ENCODE assay signal across 8 cellular contexts in the genomic region with DNA sequence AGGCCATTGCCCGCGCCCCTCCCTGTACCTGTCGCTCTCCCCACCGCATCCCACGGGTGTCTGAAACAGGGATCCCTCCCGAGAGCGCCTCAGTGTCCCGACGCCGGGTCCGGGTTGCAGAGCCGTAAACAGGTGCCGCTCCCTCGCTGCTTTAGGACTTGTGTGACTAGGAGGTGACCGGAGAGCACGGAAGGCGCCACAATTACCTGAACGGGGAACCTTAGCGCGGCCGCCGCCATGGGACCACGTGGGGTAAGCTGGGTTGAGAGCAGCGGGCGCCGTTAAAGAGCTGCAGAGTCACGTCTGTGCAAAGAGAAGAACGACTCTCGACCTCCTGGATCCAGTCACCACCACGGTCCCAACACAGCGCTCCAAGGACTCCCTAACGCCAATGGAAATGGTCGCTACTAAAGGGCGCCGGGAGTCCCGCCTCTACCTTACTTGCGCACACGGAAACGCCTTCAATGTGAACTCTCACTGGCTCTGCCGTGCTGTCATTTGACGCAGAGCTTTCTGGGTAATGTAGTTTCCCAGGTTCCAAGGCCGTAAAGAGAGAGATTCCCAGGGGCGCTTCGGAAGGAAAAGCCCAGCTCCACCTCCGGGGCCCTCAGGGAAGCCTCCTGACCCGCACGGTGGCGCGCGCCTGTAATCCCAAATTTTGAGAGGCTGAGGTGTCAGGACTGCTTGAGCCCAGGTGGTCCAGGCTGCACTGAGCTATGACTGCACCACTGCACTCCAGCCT. TPM values are rescaled to one million over a fixed set of nuclear protein-coding genes. Genes with fewer than 3 reads are reported as not detected.
DNase-seq lines count a peak whose midpoint lies in the region; ATAC-seq and TF ChIP-seq lines count a peak whose summit lies in the region.

Gene ZNF552 (minus strand): TSS at position 409 of the 742 bp plus-strand sequence. CDS start 170 bp downstream, at position 239.

- CTCF ChIA-PET in IMR-90 (lab: Yijun Ruan, JAX) (no interaction called here), PC-3 (lab: Charles Lee) (interaction anchor here (0.6 kb wide), 2 partner anchors 714 to 1842 kb away, joined by 4 to 5 read pairs; no protein-coding TSS in a partner anchor)

- peaks cover 9% of the 10 kb centered on the region for H3K36me3 ChIP-seq in IMR-90 (ENCODE audit: control insufficient read depth, insufficient read depth, low read length)
- peaks cover 11% of the 10 kb centered on the region; the same call in 1 of the 2 replicates for H3K36me3 ChIP-seq in PC-3 (ENCODE audit: low read depth, low read length)
- peaks cover 2 to 4% of the 10 kb centered on the region in 2 donors for H3K36me3 ChIP-seq in esophagus (ENCODE audit: control insufficient read depth in 2 of 2, insufficient read depth in 2 of 2, low read length in 1 of 2)
- peaks cover 6% of the 10 kb centered on the region for H3K36me3 ChIP-seq in mucosa of stomach (ENCODE audit: control insufficient read depth, insufficient read depth, low read length)

- H4K8ac ChIP-seq in IMR-90 (ENCODE audit: low read depth in 2 of 2, low read length in 2 of 2), result peak within 1 kb of the TSS; percentile 24 to 87; a peak in 3 of 4 replicates

- peak within 1 kb of the TSS; percentile 93 for H2AFZ ChIP-seq in IMR-90 (replicated peaks; ENCODE audit: low read length, poor library complexity)
- H2AFZ ChIP-seq in PC-3 (ENCODE audit: low read length), result peak within 1 kb of the TSS; percentile 67

- H3K79me2 ChIP-seq in PC-3 (ENCODE audit: low read length), result peaks cover 36% of the 10 kb centered on the region

- TF ChIP-seq RAD21 in IMR-90 (IDR thresholded peaks at IDR 0.05; ENCODE audit: low read length), result 0 out of 2 replicates have a peak, but pooled peaks have one; percentile 2

- H3K9me1 ChIP-seq in IMR-90 (ENCODE audit: insufficient read depth, low read length), result no peaks in the 10 kb centered on the region

- POLR2A ChIA-PET in IMR-90 (lab: Charles Lee; ENCODE audit: unreplicated experiment) (interaction anchor here (0.6 to 0.8 kb wide), 2 partner anchors 17 to 79 kb away, joined by 5 read pairs; no protein-coding TSS in a partner anchor), PC-3 (lab: Charles Lee; ENCODE audit: unreplicated experiment) (interaction anchor here (0.6 kb wide), 1 partner anchor 12 kb away, joined by 3 read pairs; no protein-coding TSS in a partner anchor)

- in situ Hi-C loops in Caki2 (cut with HindIII; ENCODE audit: low pct_unique_long_range_greater_than_20kb, low sequenced_read_pairs) (no loop called here), IMR-90 (cut with MboI; ENCODE audit: low sequenced_read_pairs) (no loop called here)

- dilution Hi-C loops in IMR-90 (cut with HindIII; ENCODE audit: low sequenced_read_pairs, unreplicated experiment), result no loop called here

- no peak within 1 kb of the TSS; the same call in 1 of the 2 replicates for H4K91ac ChIP-seq in IMR-90 (ENCODE audit: insufficient read depth, low read depth, low read length)

- peaks cover 10 to 58% of the 10 kb centered on the region in 2 experiments; a peak in 3 of 4 replicates for H3K79me1 ChIP-seq in IMR-90 (ENCODE audit: low read depth in 1 of 2, low read length in 2 of 2)

- no peak within 1 kb of the TSS for H3K56ac ChIP-seq in IMR-90 (ENCODE audit: extremely low read depth, insufficient read depth, low read length)

- ATAC-seq in GM21390 (IDR thresholded peaks at IDR 0.05; ENCODE audit: unreplicated experiment), result peak; percentile 68
- peak; percentile 94 for ATAC-seq in IMR-90 (ENCODE audit: low read depth)
- peak; percentile 88 for ATAC-seq in PC-3

- H3K18ac ChIP-seq in IMR-90 (ENCODE audit: low read depth, low read length), result no peak within 1 kb of the TSS

- intact Hi-C loops in IMR-90 (cut with micrococcal nuclease) (no loop called here), PC-3 (cut with micrococcal nuclease) (loop anchor here (2.0 to 10.0 kb wide), 3 partner anchors 68 to 340 kb away; partner anchors contain the start of genes ZNF211, ZNF329 and ZNF776)

- H3K4ac ChIP-seq in IMR-90 (ENCODE audit: low read depth, low read length), result peak within 1 kb of the TSS; percentile 86

- no peaks in the 10 kb centered on the region for H3F3A ChIP-seq in PC-3 (ENCODE audit: low read length, unreplicated experiment)

- no peaks in the 10 kb centered on the region for H3K27me3 ChIP-seq in IMR-90 (ENCODE audit: control insufficient read depth, insufficient read depth, low read length)
- no peaks in the 10 kb centered on the region for H3K27me3 ChIP-seq in PC-3 (ENCODE audit: low read length)
- H3K27me3 ChIP-seq in esophagus (ENCODE audit: control insufficient read depth in 1 of 2, insufficient read depth in 2 of 2, low read length in 2 of 2), result no peaks in the 10 kb centered on the region
- no peaks in the 10 kb centered on the region for H3K27me3 ChIP-seq in mucosa of stomach (ENCODE audit: control insufficient read depth, insufficient read depth, low read length)

- H3K27ac ChIP-seq in IMR-90 (ENCODE audit: insufficient read depth, low read length) (peak within 1 kb of the TSS; percentile 68), PC-3 (ENCODE audit: low read length) (peak within 1 kb of the TSS; percentile 22), esophagus (ENCODE audit: low read depth in 2 of 2, low read length in 1 of 2) (peak within 1 kb of the TSS; percentile 84 to 96)

- H2AK9ac ChIP-seq in IMR-90 (replicated peaks; ENCODE audit: low read depth, low read length, poor library complexity), result peak within 1 kb of the TSS; percentile 80

- no peaks in the 10 kb centered on the region for H3K9me3 ChIP-seq in IMR-90 (ENCODE audit: control insufficient read depth, insufficient read depth, low read length)
- no peaks in the 10 kb centered on the region for H3K9me3 ChIP-seq in PC-3 (ENCODE audit: low read length)
- no peaks in the 10 kb centered on the region for H3K9me3 ChIP-seq in esophagus (ENCODE audit: control insufficient read depth in 2 of 2, insufficient read depth in 1 of 2, low read depth in 1 of 2, low read length in 1 of 2)
- no peaks in the 10 kb centered on the region for H3K9me3 ChIP-seq in mucosa of stomach (ENCODE audit: control insufficient read depth, low read length)

- H3K14ac ChIP-seq in IMR-90 (replicated peaks; ENCODE audit: low read depth, low read length), result peak within 1 kb of the TSS; percentile 74; the same call in 1 of the 2 replicates

- no peak within 1 kb of the TSS for H2BK120ac ChIP-seq in IMR-90 (ENCODE audit: low read depth, low read length)

- no peak within 1 kb of the TSS for H2BK20ac ChIP-seq in IMR-90 (ENCODE audit: low read depth, low read length)

- H3K4me2 ChIP-seq in IMR-90 (ENCODE audit: low read depth, low read length) (peak within 1 kb of the TSS; percentile 80), PC-3 (ENCODE audit: low read length) (peak within 1 kb of the TSS; percentile 98)

- H3K9ac ChIP-seq in IMR-90 (ENCODE audit: low read depth, low read length) (peak within 1 kb of the TSS; percentile 89), PC-3 (ENCODE audit: low read length) (peak within 1 kb of the TSS; percentile 79), mucosa of stomach (ENCODE audit: low read length) (peak within 1 kb of the TSS; percentile 93)

- H3K4me1 ChIP-seq in IMR-90 (ENCODE audit: control insufficient read depth, insufficient read depth, low read length) (peaks cover 2% of the 10 kb centered on the region; the same call in 1 of the 2 replicates), PC-3 (ENCODE audit: insufficient read depth, low read length) (peaks cover 10% of the 10 kb centered on the region), esophagus (ENCODE audit: control insufficient read depth in 2 of 2, insufficient read depth in 2 of 2, low read length in 1 of 2) (peaks cover 2 to 7% of the 10 kb centered on the region in 2 donors), mucosa of stomach (ENCODE audit: control insufficient read depth, insufficient read depth, low read length) (peaks cover 26% of the 10 kb centered on the region)

- WGBS in IMR-90 (ENCODE audit: extremely low coverage in 2 of 2, insufficient read length in 1 of 2), 2 experiments, result 3% methylated on average over 25 of the region's 50 CpGs; no CpG with 5 or more reads in 1 of the 2 experiments
- WGBS in esophagus, 2 donors, result 1% methylated on average over 50 of the region's 50 CpGs

- H2BK15ac ChIP-seq in IMR-90 (ENCODE audit: low read depth, low read length), result no peak within 1 kb of the TSS

- DNase-seq in Caki2 (ENCODE audit: low read depth) (peak; percentile 90), IMR-90 (peak; percentile 91), PC-3 (peak; percentile 97)
- peak; percentile 74 for DNase-seq in activated T-cell treated with anti-CD3 and anti-CD28 coated beads, Interleukin-2, amount 50 U/mL, for 1 hour
- peak; percentile 77 for DNase-seq in stimulated activated CD8-positive, alpha-beta memory T cell treated with anti-CD3 and anti-CD28 coated beads, Interleukin-4, amount 100 ng/mL, for 48 hours

- peak within 1 kb of the TSS; percentile 36 for H2AK5ac ChIP-seq in IMR-90 (ENCODE audit: low read depth, low read length)

- TF ChIP-seq CTCF in IMR-90 (conservative IDR thresholded peaks at IDR 0.05; ENCODE audit: low read depth, low read length), result no peak
- TF ChIP-seq CTCF in PC-3 (conservative IDR thresholded peaks at IDR 0.05; ENCODE audit: low read depth, low read length), result no peak

- H3K4me3 ChIP-seq in IMR-90 (ENCODE audit: insufficient read depth, low read depth, low read length), result peak within 1 kb of the TSS; percentile 91
- peak within 1 kb of the TSS; percentile 80 for H3K4me3 ChIP-seq in PC-3 (ENCODE audit: low read length)
- H3K4me3 ChIP-seq in esophagus (ENCODE audit: low read depth in 1 of 2, low read length in 2 of 2), result peak within 1 kb of the TSS; percentile 91
- H3K4me3 ChIP-seq in mucosa of stomach (ENCODE audit: low read length), result peak within 1 kb of the TSS; percentile 83

- peak within 1 kb of the TSS; percentile 72 for H4K5ac ChIP-seq in IMR-90 (ENCODE audit: low read depth, low read length)

- TF ChIP-seq POLR2A in IMR-90 (IDR thresholded peaks at IDR 0.05; ENCODE audit: low read depth, low read length), result peak; percentile 85

- BruUV-seq in IMR-90 (replicated peaks; lab: Mats Ljungman, UMichigan) (no TSS peak), PC-3 (replicated peaks; lab: Mats Ljungman, UMichigan) (TSS peak; percentile 70)

- H3K9me2 ChIP-seq in PC-3 (replicated peaks; ENCODE audit: low read length), result no peaks in the 10 kb centered on the region

- peak within 1 kb of the TSS; percentile 85 for H3K23ac ChIP-seq in IMR-90 (ENCODE audit: low read depth, low read length)

- H4K20me1 ChIP-seq in IMR-90 (ENCODE audit: insufficient read depth, low read length), result no peaks in the 10 kb centered on the region
- no peaks in the 10 kb centered on the region for H4K20me1 ChIP-seq in PC-3 (ENCODE audit: low read length)

- peak within 1 kb of the TSS; percentile 32 for H2BK5ac ChIP-seq in IMR-90 (ENCODE audit: low read depth, low read length, poor library complexity, severe bottlenecking)

TF ChIP-seq in IMR-90, 13 proteins besides CTCF, POLR2A, EP300 and RAD21 (continues in another document):
- TF ChIP-seq CHD1 (IDR thresholded peaks at IDR 0.05; ENCODE audit: low read depth, low read length) (no peak), RCOR1 (IDR thresholded peaks at IDR 0.05; ENCODE audit: insufficient replicate concordance, low read length) (no peak)

RNA-seq across cellular contexts. Expression of gene ZNF552, which starts in this region (rescaled TPM):
- total RNA-seq in Caki2 (2014; rRNA removed; shearing (Covaris generic); ENCODE audit: low replicate concordance), result 2.5 and 8.1 TPM in 2 replicates
- total RNA-seq in IMR-90 (2012; rRNA removed), result 4.7 and 5.0 TPM in 2 replicates
- 1.8 and 2.8 TPM in 2 replicates for polyA plus RNA-seq in IMR-90 (2012; rRNA removed)
- 0.87 and 1.1 TPM in 2 replicates for polyA plus RNA-seq in IMR-90 (2012; cell fraction: cytosol; rRNA removed)
- polyA plus RNA-seq in IMR-90 (2012; cell fraction: nucleus; rRNA removed; ENCODE audit: low replicate concordance), result 4.2 and 4.3 TPM in 2 replicates
- 8.4 and 12.0 TPM in 2 replicates for total RNA-seq in PC-3 (2014; rRNA removed)
- polyA plus RNA-seq in esophagus, result 1 to 10 TPM; 4.6 to 5.7 TPM

Comparison
In these comparisons a context has a peak if more than half of its experiments do, and no peak if none do; other contexts are left out.
1. Peak in every context shown above with its lines: DNase-seq, ATAC-seq, H3K4me3 ChIP-seq and H3K27ac ChIP-seq.
2. H3K27ac ChIP-seq: peak in every context shown above with its lines; median percentile 90 in esophagus; 68 in IMR-90; 22 in PC-3.